14 cellular contexts compared by ENCODE assay signal in genomic region chr7:27176343-27176731, GRCh38. TPM values are rescaled to one million over a fixed set of nuclear protein-coding genes. Genes with fewer than 3 reads are reported as not detected.
A peak's percentile ranks its signal among the peaks of the same experiment; 100 is the strongest.
DNase-seq lines count a peak whose midpoint lies in the region; ATAC-seq and TF ChIP-seq lines count a peak whose summit lies in the region.
"Had no signal": no experiment of that assay in that cellular context is flagged by ENCODE, and none has a peak within 500 bp of the region (broad histone marks: within the 10 kb centered on the region; RNA-seq: fewer than 3 reads in every experiment).

No MANE protein-coding gene starts in this region.

- DNase-seq in BJ (ENCODE audit: low read depth): no peak
- DNase-seq in fibroblast of villous mesenchyme (ENCODE audit: low read depth): no peak
- DNase-seq in psoas muscle: peak in 1 of 2 donors; percentile 55
- DNase-seq in NCI-H2107 treated with DMSO at 0.1 percent for 48 hours (lab: John Stamatoyannopoulos, UW; ENCODE audit: unreplicated experiment): no peak
- DNase-seq in 8988T: no peak
- DNase-seq: CD4-positive, alpha-beta T cell; central memory CD4-positive, alpha-beta T cell; GDM1; NCI-H187; stimulated activated naive CD8-positive, alpha-beta T cell treated with anti-CD3 and anti-CD28 coated beads, Interleukin-15, amount 100 ng/mL, for 72 hours had no signal

- peaks cover 9% of the 10 kb centered on the region for H3K36me3 ChIP-seq in BJ (ENCODE audit: control insufficient read depth, insufficient read depth, low read length)
- H3K36me3 ChIP-seq in HEK293 (ENCODE audit: control insufficient read depth in 2 of 2, insufficient read depth in 1 of 2, low read length in 2 of 2): peaks cover 4% of the 10 kb centered on the region in 2 experiments; a peak in 2 of 3 replicates
- no peaks in the 10 kb centered on the region for H3K36me3 ChIP-seq in psoas muscle (ENCODE audit: insufficient read depth in 1 of 2, low read depth in 1 of 2)

- intact Hi-C loops in psoas muscle (cut with DNase I): no loop called here

- POLR2A ChIA-PET in BJ (lab: Charles Lee): interaction anchor here (0.6 to 1.3 kb wide), 4 partner anchors 7 to 801 kb away, joined by 3 to 9 read pairs (median 6); partner anchors contain the start of gene HOXA11
- POLR2A ChIA-PET in HEK293 (lab: Yijun Ruan, JAX): interaction anchor here (1.1 to 11.2 kb wide), 6 partner anchors 9 to 975 kb away, joined by 3 to 237 read pairs (median 6); partner anchors contain the start of genes CBX3, HOXA11 and HOXA7

- H3K27me3 ChIP-seq in BJ (ENCODE audit: control insufficient read depth, insufficient read depth, low read length) (no peaks in the 10 kb centered on the region), psoas muscle (ENCODE audit: insufficient read depth in 3 of 3, low read length in 2 of 3) (peaks cover 0 to 4% (median 0%) of the 10 kb centered on the region in 3 donors)

- TF ChIP-seq CTCF in BJ (IDR thresholded peaks at IDR 0.05; ENCODE audit: insufficient read depth, low read depth, low read length): no peak
- TF ChIP-seq CTCF in HEK293 (tag by site-specific recombination; IDR thresholded peaks at IDR 0.05): no peak
- TF ChIP-seq CTCF in fibroblast of villous mesenchyme (IDR thresholded peaks at IDR 0.05; ENCODE audit: insufficient read depth, low read depth, low read length): no peak
- no peak for TF ChIP-seq CTCF in psoas muscle (IDR thresholded peaks at IDR 0.05)

- CTCF ChIA-PET in BJ (lab: Yijun Ruan, JAX): interaction anchor here (1.4 to 16.1 kb wide), 5 partner anchors 10 to 26 kb away, joined by 6 to 187 read pairs (median 20); partner anchors contain the start of gene HOXA11
- CTCF ChIA-PET in HEK293 (lab: Yijun Ruan, JAX): interaction anchor here (0.8 to 3.7 kb wide), 3 partner anchors 8 to 26 kb away, joined by 3 to 10 read pairs (median 7); partner anchors contain the start of gene HOXA11

- peaks cover 21% of the 10 kb centered on the region for H3K4me1 ChIP-seq in HEK293 (ENCODE audit: control insufficient read depth, insufficient read depth, low read length)
- peaks cover 23% of the 10 kb centered on the region for H3K4me1 ChIP-seq in psoas muscle

- 33 to 56% (median 44%) methylated on average over 7 of the region's 7 CpGs for WGBS in psoas muscle, 3 donors

- H3K27ac ChIP-seq in HEK293 (ENCODE audit: extremely low read depth, low read depth, low read length) (peak overlapping the region; percentile 100), psoas muscle (peak overlapping the region; percentile 92)

- H3K9me3 ChIP-seq in HEK293 (ENCODE audit: control insufficient read depth, insufficient read depth, low read depth, low read length) (no peaks in the 10 kb centered on the region), psoas muscle (no peaks in the 10 kb centered on the region)

- ATAC-seq in psoas muscle: peak in 2 of 4 donors; percentile 21
- ATAC-seq in HG03442 (IDR thresholded peaks at IDR 0.05; ENCODE audit: unreplicated experiment): no peak
- no peak for ATAC-seq in HG02852 (IDR thresholded peaks at IDR 0.05; ENCODE audit: unreplicated experiment)
- ATAC-seq: stimulated activated naive CD8-positive, alpha-beta T cell treated with anti-CD3 and anti-CD28 coated beads, Interleukin-15, amount 100 ng/mL, for 72 hours had no signal

- peak overlapping the region; percentile 72 for H3K4me3 ChIP-seq in BJ (ENCODE audit: low read depth, low read length)
- peak overlapping the region; percentile 76 for H3K4me3 ChIP-seq in HEK293 (ENCODE audit: low read depth, low read length)
- H3K4me3 ChIP-seq in fibroblast of villous mesenchyme (ENCODE audit: low read depth, low read length): peak overlapping the region; percentile 67
- peak overlapping the region; percentile 79 for H3K4me3 ChIP-seq in psoas muscle

TF ChIP-seq in HEK293, 187 proteins besides CTCF, POLR2A, EP300 and RAD21 (continues in another document):
- TF ChIP-seq ZNF473 (tag by site-specific recombination; IDR thresholded peaks at IDR 0.05): no peak
- TF ChIP-seq ZNF26 (tag by site-specific recombination; IDR thresholded peaks at IDR 0.05): no peak
- no peak for TF ChIP-seq ZNF544 (tag by site-specific recombination; IDR thresholded peaks at IDR 0.05)
- no peak for TF ChIP-seq ZFP69B (tag by site-specific recombination; IDR thresholded peaks at IDR 0.05)
- TF ChIP-seq FEZF1 (tag by site-specific recombination; IDR thresholded peaks at IDR 0.05): no peak
- no peak for TF ChIP-seq ZNF830 (tag by site-specific recombination; IDR thresholded peaks at IDR 0.05; ENCODE audit: low read depth)
- no peak for TF ChIP-seq PRDM2 (tag by site-specific recombination; IDR thresholded peaks at IDR 0.05; ENCODE audit: borderline replicate concordance)
- no peak for TF ChIP-seq ZNF707 (tag by site-specific recombination; IDR thresholded peaks at IDR 0.05)
- no peak for TF ChIP-seq ZNF561 (tag by site-specific recombination; IDR thresholded peaks at IDR 0.05; ENCODE audit: borderline replicate concordance)

RNA-seq across cellular contexts. Expression of gene HOXA10, which starts 2.2 kb away (rescaled TPM):
- polyA plus RNA-seq in BJ (2011; rRNA removed) (54.7 and 59.6 TPM in 2 replicates), psoas muscle (10 to 100 TPM; 17.2 to 77.5 (median 32.0) TPM)
- 32.3 and 43.4 TPM in 2 replicates for polyA minus RNA-seq in BJ (2011; rRNA and poly(A)+ RNA removed)
- total RNA-seq in fibroblast of villous mesenchyme (39.0 and 47.1 TPM in 2 replicates), psoas muscle (10 to 100 TPM in 2 of 4 donors, under 1 TPM in 1, not detected in 1; 0.81 to 34.3 (median 19.2) TPM)
- total RNA-seq: CD4-positive, alpha-beta T cell; progenitor cell of endocrine pancreas had no signal

RNA-seq across cellular contexts. Expression of gene HOXA11, which starts 8.7 kb away (rescaled TPM):
- polyA plus RNA-seq in BJ (2011; rRNA removed): 27.7 and 34.0 TPM in 2 replicates
- polyA minus RNA-seq in BJ (2011; rRNA and poly(A)+ RNA removed): 8.4 and 15.0 TPM in 2 replicates
- total RNA-seq in fibroblast of villous mesenchyme: 41.9 and 47.1 TPM in 2 replicates
- total RNA-seq in psoas muscle: 1 to 10 TPM in 1 of 4 donors, not detected in 3; 1.1 TPM
- under 1 TPM; 0.08 to 0.90 (median 0.25) TPM for polyA plus RNA-seq in psoas muscle
- total RNA-seq: CD4-positive, alpha-beta T cell; progenitor cell of endocrine pancreas had no signal

RNA-seq across cellular contexts. Expression of gene HOXA9, which starts 11.0 kb away (rescaled TPM):
- polyA plus RNA-seq in BJ (2011; rRNA removed) (12.6 and 15.0 TPM in 2 replicates), psoas muscle (10 to 100 TPM; 13.8 to 55.9 (median 18.2) TPM)
- polyA minus RNA-seq in BJ (2011; rRNA and poly(A)+ RNA removed): 1.4 and 3.4 TPM in 2 replicates
- total RNA-seq in fibroblast of villous mesenchyme (17.1 and 20.3 TPM in 2 replicates), psoas muscle (10 to 100 TPM in 1 of 4 donors, 1 to 10 TPM in 1, under 1 TPM in 1, not detected in 1; 0.81 to 19.9 (median 4.9) TPM)
- total RNA-seq: CD4-positive, alpha-beta T cell; progenitor cell of endocrine pancreas had no signal

RNA-seq across cellular contexts. Expression of gene HOXA7, which starts 19.9 kb away (rescaled TPM):
- polyA plus RNA-seq in BJ (2011; rRNA removed) (3.8 and 4.4 TPM in 2 replicates), psoas muscle (10 to 100 TPM in 1 of 3 donors, 1 to 10 TPM in 2; 2.9 to 10.2 (median 6.2) TPM)
- polyA minus RNA-seq in BJ (2011; rRNA and poly(A)+ RNA removed): 1.4 and 2.3 TPM in 2 replicates
- total RNA-seq in fibroblast of villous mesenchyme (2.2 and 2.3 TPM in 2 replicates), psoas muscle (1 to 10 TPM; 4.7 to 8.4 (median 6.7) TPM)
- total RNA-seq: CD4-positive, alpha-beta T cell had no signal

RNA-seq across cellular contexts. Expression of gene HOXA13, which starts 23.6 kb away (rescaled TPM):
- polyA plus RNA-seq in BJ (2011; rRNA removed) (4.6 and 9.2 TPM in 2 replicates), psoas muscle (under 1 TPM in 2 of 3 donors, not detected in 1; 0.01 to 0.08 TPM)
- polyA minus RNA-seq in BJ (2011; rRNA and poly(A)+ RNA removed): 4.9 and 5.7 TPM in 2 replicates
- total RNA-seq in fibroblast of villous mesenchyme (1.3 and 2.6 TPM in 2 replicates), psoas muscle (under 1 TPM in 1 of 4 donors, not detected in 3; 0.06 TPM)
- total RNA-seq: CD4-positive, alpha-beta T cell; progenitor cell of endocrine pancreas had no signal

Comparison
In these comparisons a context has a peak if more than half of its experiments do, and no peak if none do; other contexts are left out.
1. RNA of gene HOXA11, which starts 8.7 kb away (total RNA-seq): 41.9 to 47.1 TPM in fibroblast of villous mesenchyme; 1.1 TPM in psoas muscle; every median in the first group is over 10 times any median in the second.
2. Peak in every context shown above with its lines, with median percentiles within 50 percentile points of each other: H3K4me3 ChIP-seq.